ENCODE assay signal across 8 cellular contexts in genomic region chr6:39029156-39030011, GRCh38. TPM values are rescaled to one million over a fixed set of nuclear protein-coding genes. Genes with fewer than 3 reads are reported as not detected.
A peak's percentile ranks its signal among the peaks of the same experiment; 100 is the strongest.
DNase-seq lines count a peak whose midpoint lies in the region; ATAC-seq and TF ChIP-seq lines count a peak whose summit lies in the region.

No MANE protein-coding gene starts in this region.

- no peaks in the 10 kb centered on the region for H3K36me3 ChIP-seq in WERI-Rb-1

- H3K9me3 Mint-ChIP-seq in endothelial cell (ENCODE audit: unreplicated experiment) (no peaks in the 10 kb centered on the region), osteocyte (ENCODE audit: unreplicated experiment) (no peaks in the 10 kb centered on the region)

- no peaks in the 10 kb centered on the region for H3K9me3 ChIP-seq in WERI-Rb-1 (ENCODE audit: severe bottlenecking)

- H3K27me3 ChIP-seq in WERI-Rb-1 (ENCODE audit: insufficient read depth, low read depth, severe bottlenecking) = no peaks in the 10 kb centered on the region

- peak; percentile 88 for TF ChIP-seq CTCF in GM10266 (IDR thresholded peaks at IDR 0.05; ENCODE audit: control insufficient read depth, insufficient read depth, low read depth, missing control alignments)
- TF ChIP-seq CTCF in WERI-Rb-1 (IDR thresholded peaks at IDR 0.05; ENCODE audit: low read depth, low read length) = peak; percentile 99
- peak; percentile 81 for TF ChIP-seq CTCF in endothelial cell (IDR thresholded peaks at IDR 0.05; ENCODE audit: unreplicated experiment)
- TF ChIP-seq CTCF in osteocyte (IDR thresholded peaks at IDR 0.05) = peak; percentile 58

- H3K27me3 Mint-ChIP-seq in endothelial cell (ENCODE audit: unreplicated experiment) (peaks cover 5% of the 10 kb centered on the region), osteocyte (ENCODE audit: unreplicated experiment) (peaks cover 34% of the 10 kb centered on the region)

- peak; percentile 69 for ATAC-seq in HG03439 (IDR thresholded peaks at IDR 0.05; ENCODE audit: unreplicated experiment)
- ATAC-seq in HG03196 (IDR thresholded peaks at IDR 0.05; ENCODE audit: unreplicated experiment) = no peak

- DNase-seq in GM10266 (ENCODE audit: extremely low spot score) (peak; percentile 68), WERI-Rb-1 (peak; percentile 76), endothelial cell (ENCODE audit: low spot score) (peak; percentile 72), osteocyte (ENCODE audit: extremely low spot score, unreplicated experiment) (no peak), SW480 (ENCODE audit: low spot score) (no peak), NCI-H187 (lab: John Stamatoyannopoulos, UW) (no peak)

- H3K36me3 Mint-ChIP-seq in endothelial cell (ENCODE audit: low read depth, unreplicated experiment) (no peaks in the 10 kb centered on the region), osteocyte (ENCODE audit: unreplicated experiment) (no peaks in the 10 kb centered on the region)

- H3K27ac ChIP-seq in WERI-Rb-1 = no peak overlapping the region

- H3K4me3 Mint-ChIP-seq in endothelial cell (ENCODE audit: unreplicated experiment) = no peak overlapping the region
- no peak overlapping the region for H3K4me3 Mint-ChIP-seq in osteocyte (ENCODE audit: unreplicated experiment)

- H3K4me1 Mint-ChIP-seq in endothelial cell (ENCODE audit: unreplicated experiment) = peaks cover 33% of the 10 kb centered on the region
- no peaks in the 10 kb centered on the region for H3K4me1 Mint-ChIP-seq in osteocyte (ENCODE audit: unreplicated experiment)

- H3K4me3 ChIP-seq in WERI-Rb-1 (ENCODE audit: low read depth, low read length) = no peak overlapping the region

- H3K27ac Mint-ChIP-seq in endothelial cell (ENCODE audit: unreplicated experiment) (no peak overlapping the region), osteocyte (ENCODE audit: unreplicated experiment) (no peak overlapping the region)

RNA-seq across cellular contexts. Expression of gene GLP1R, which starts 19.2 kb away (rescaled TPM):
- total RNA-seq in endothelial cell (ENCODE audit: unreplicated experiment) (42.5 TPM), osteocyte (not detected in 2 replicates)

Comparison
In these comparisons a context has a peak if more than half of its experiments do, and no peak if none do; other contexts are left out.
1. DNase-seq: peak in GM10266 (single experiment), WERI-Rb-1 (single experiment) and endothelial cell (single experiment); none in osteocyte (single experiment), SW480 (single experiment) and NCI-H187 (0 of 2).
2. RNA of gene GLP1R, which starts 19.2 kb away (total RNA-seq): 42.5 TPM in endothelial cell (single experiment); not detected in osteocyte; every median in the first group is over 10 times any median in the second.
3. Peak in every context shown above with its lines, with median percentiles within 50 percentile points of each other: CTCF ChIP-seq.